ENCODE assay signal across 8 cellular contexts in genomic region chr2:171159326-171160118, GRCh38. TPM values are rescaled to one million over a fixed set of nuclear protein-coding genes. Genes with fewer than 3 reads are reported as not detected.
DNase-seq lines count a peak whose midpoint lies in the region; ATAC-seq lines count a peak whose summit lies in the region.

No MANE protein-coding gene starts in this region.

- H3K36me3 ChIP-seq in aorta (ENCODE audit: control insufficient read depth in 1 of 2, insufficient read depth in 2 of 2, low read length in 1 of 2), result no peaks in the 10 kb centered on the region

- no peaks in the 10 kb centered on the region for H3K27me3 ChIP-seq in aorta (ENCODE audit: control insufficient read depth in 1 of 2, insufficient read depth in 2 of 2, low read length in 1 of 2)

- intact Hi-C loops in aorta (cut with DNase I), result loop anchor here (2.0 to 10.0 kb wide), 6 partner anchors 21 to 273 kb away; partner anchors contain the start of genes DCAF17 (in 1 of the 2) and METTL8 (in 1 of the 2)

- peaks cover 0 to 4% of the 10 kb centered on the region in 2 donors for H3K4me1 ChIP-seq in aorta (ENCODE audit: control insufficient read depth in 1 of 2, insufficient read depth in 2 of 2, low read length in 2 of 2)

- ATAC-seq in GM19452 (IDR thresholded peaks at IDR 0.05; ENCODE audit: unreplicated experiment), result peak; percentile 6
- ATAC-seq in aorta (ENCODE audit: low FRiP score), result peak; percentile 70

- peak overlapping the region; percentile 96 to 97 for H3K4me3 ChIP-seq in aorta (ENCODE audit: low read length in 2 of 2)

- WGBS in aorta, 2 donors, result 0 to 1% methylated on average over 31 to 38 of the region's 38 CpGs

- DNase-seq in CMK (ENCODE audit: low read depth), result peak; percentile 39
- peak; percentile 85 to 88 for DNase-seq in Kasumi-1 (lab: John Stamatoyannopoulos, UW)
- DNase-seq in T-helper 2 cell, result peak; percentile 18 to 81 (median 48)
- peak in 51 of 58 donors; percentile 2 to 75 (median 49) for DNase-seq in anterior cingulate cortex (lab: John Stamatoyannopoulos, UW)
- DNase-seq in hepatic stellate cell (ENCODE audit: low spot score), result peak; percentile 42
- peak; percentile 56 for DNase-seq in putamen (ENCODE audit: low spot score)
- DNase-seq in aorta, result peak; percentile 63 to 82

- peak overlapping the region; percentile 50 to 88 for H3K27ac ChIP-seq in aorta (ENCODE audit: low read depth in 1 of 2, low read length in 2 of 2)

- H3K9me3 ChIP-seq in aorta (ENCODE audit: control insufficient read depth, low read length), result no peaks in the 10 kb centered on the region

RNA-seq across cellular contexts. Expression of gene TLK1, which starts 1.2 kb away (rescaled TPM):
- 10 to 100 TPM; 53.7 to 61.8 TPM for total RNA-seq in aorta
- 10 to 100 TPM; 12.3 to 15.2 TPM for polyA plus RNA-seq in aorta

Comparison
In these comparisons a context has a peak if more than half of its experiments do, and no peak if none do; other contexts are left out.
1. Peak in every context shown above with its lines: DNase-seq, ATAC-seq, H3K4me3 ChIP-seq and H3K27ac ChIP-seq.